In the genomic region with DNA sequence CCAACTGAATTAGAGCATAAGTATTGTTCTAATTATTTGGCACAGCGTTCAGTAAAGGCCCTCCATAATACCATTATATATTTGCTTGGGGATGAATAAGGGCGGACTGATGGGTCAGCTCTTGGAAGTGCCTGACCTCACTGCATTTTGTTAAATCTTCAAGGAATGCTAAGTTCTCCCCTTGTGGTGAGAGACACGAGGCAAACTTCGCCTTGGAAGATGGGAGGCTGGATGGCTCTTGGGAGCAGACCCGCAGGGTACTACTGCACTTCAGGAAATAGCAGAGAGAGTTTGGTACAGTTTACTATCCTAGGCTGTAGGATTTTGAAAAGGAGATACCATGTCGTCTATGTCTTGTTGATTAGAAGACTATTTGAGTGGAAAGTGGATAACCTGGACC, we compare ENCODE assay signal across 11 cellular contexts.
DNase-seq lines count a peak whose midpoint lies in the region; ATAC-seq and TF ChIP-seq lines count a peak whose summit lies in the region.
"Had no signal": no experiment of that assay in that cellular context is flagged by ENCODE, and none has a peak within 500 bp of the region (broad histone marks: within the 10 kb centered on the region; RNA-seq: fewer than 3 reads in every experiment).

No MANE protein-coding gene starts in this region.

- H3K9me3 Mint-ChIP-seq in activated T-cell treated with anti-CD3 and anti-CD28 coated beads, Interleukin-2, amount 50 U/mL, for 4 hours: peaks cover 5% of the 10 kb centered on the region
- H3K9me3 Mint-ChIP-seq in T-cell (no peaks in the 10 kb centered on the region), progenitor cell of endocrine pancreas (ENCODE audit: low read depth) (no peaks in the 10 kb centered on the region)

- no peaks in the 10 kb centered on the region for H3K36me3 ChIP-seq in fibroblast of lung (ENCODE audit: control insufficient read depth, insufficient read depth, low read length)
- H3K36me3 ChIP-seq: pancreas had no signal

- H3K79me2 ChIP-seq in fibroblast of lung (ENCODE audit: control insufficient read depth, insufficient read depth, low read length): no peaks in the 10 kb centered on the region

- peaks cover 8% of the 10 kb centered on the region for H3K36me3 Mint-ChIP-seq in activated T-cell treated with anti-CD3 and anti-CD28 coated beads, Interleukin-2, amount 50 U/mL, for 4 hours (ENCODE audit: insufficient read depth)
- H3K36me3 Mint-ChIP-seq in T-cell (peaks cover 10% of the 10 kb centered on the region), progenitor cell of endocrine pancreas (ENCODE audit: insufficient read depth) (peaks cover 3% of the 10 kb centered on the region)

- CTCF ChIA-PET in T-cell (lab: Charles Lee): no interaction called here

- no peaks in the 10 kb centered on the region for H3K27me3 Mint-ChIP-seq in activated T-cell treated with anti-CD3 and anti-CD28 coated beads, Interleukin-2, amount 50 U/mL, for 4 hours (ENCODE audit: low read depth)
- H3K27me3 Mint-ChIP-seq in T-cell (no peaks in the 10 kb centered on the region), progenitor cell of endocrine pancreas (no peaks in the 10 kb centered on the region)

- H3K4me3 ChIP-seq in fibroblast of lung (replicated peaks in 1 of 4; ENCODE audit: control extremely low read depth in 1 of 4, insufficient read depth in 1 of 4, low read depth in 3 of 4, low read length in 4 of 4): peak overlapping the region in 3 of 4 experiments; percentile 73 to 81 (median 79)

- no peak for DNase-seq in activated T-cell treated with anti-CD3 and anti-CD28 coated beads, Interleukin-2, amount 50 U/mL, for 4 hours
- no peak for DNase-seq in activated T-cell treated with anti-CD3 and anti-CD28 coated beads, Interleukin-2, amount 50 U/mL, for 48 hours
- DNase-seq in T-cell (no peak), fibroblast of lung (ENCODE audit: low read depth in 2 of 2) (no peak), progenitor cell of endocrine pancreas (ENCODE audit: low spot score, unreplicated experiment) (no peak), HK-2 (ENCODE audit: unreplicated experiment) (no peak), erythroblast (lab: John Stamatoyannopoulos, UW) (no peak)
- DNase-seq: activated CD8-positive, alpha-beta memory T cell treated with anti-CD3 and anti-CD28 coated beads, Interleukin-2, amount 50 U/mL, for 48 hours; NCI-H510A; pancreas had no signal

- peaks cover 3% of the 10 kb centered on the region for H3K4me1 ChIP-seq in fibroblast of lung (ENCODE audit: control insufficient read depth, extremely low read depth, insufficient read depth, low read length)

- H3K27ac ChIP-seq in fibroblast of lung (ENCODE audit: insufficient read depth, low read length): peak overlapping the region; percentile 10

- H3K9ac ChIP-seq in fibroblast of lung (ENCODE audit: insufficient read depth, low read length): no peak overlapping the region

- peak overlapping the region; percentile 40 for H3K4me2 ChIP-seq in fibroblast of lung (ENCODE audit: extremely low read depth, insufficient read depth, low read length)

- peaks cover 26% of the 10 kb centered on the region for H3K4me1 Mint-ChIP-seq in activated T-cell treated with anti-CD3 and anti-CD28 coated beads, Interleukin-2, amount 50 U/mL, for 4 hours (ENCODE audit: low read depth)
- H3K4me1 Mint-ChIP-seq in T-cell: peaks cover 25 to 29% (median 29%) of the 10 kb centered on the region in 3 donors
- H3K4me1 Mint-ChIP-seq in progenitor cell of endocrine pancreas (ENCODE audit: low read depth): peaks cover 10% of the 10 kb centered on the region

- TF ChIP-seq CTCF in fibroblast of lung (conservative IDR thresholded peaks at IDR 0.05 in 1 of 2, IDR thresholded peaks at IDR 0.05 in 1 of 2; ENCODE audit: low read depth in 1 of 2, low read length in 2 of 2) (no peak), progenitor cell of endocrine pancreas (IDR thresholded peaks at IDR 0.05; ENCODE audit: unreplicated experiment) (no peak)

- H3K4me3 Mint-ChIP-seq in activated T-cell treated with anti-CD3 and anti-CD28 coated beads, Interleukin-2, amount 50 U/mL, for 4 hours: peak overlapping the region; percentile 91
- H3K4me3 Mint-ChIP-seq in T-cell: peak overlapping the region; percentile 89
- H3K4me3 Mint-ChIP-seq in progenitor cell of endocrine pancreas (ENCODE audit: low read depth): peak overlapping the region; percentile 94

- H4K20me1 ChIP-seq in fibroblast of lung (ENCODE audit: control insufficient read depth, extremely low read depth, insufficient read depth, low read length): no peaks in the 10 kb centered on the region

- no peaks in the 10 kb centered on the region for H3K9me3 ChIP-seq in fibroblast of lung (ENCODE audit: control insufficient read depth, insufficient read depth, low read depth, low read length)
- H3K9me3 ChIP-seq: pancreas had no signal

- no peaks in the 10 kb centered on the region for H3K27me3 ChIP-seq in fibroblast of lung (ENCODE audit: control insufficient read depth, insufficient read depth, low read length)
- H3K27me3 ChIP-seq: pancreas had no signal

- peak overlapping the region; percentile 92 to 94 for H3K27ac Mint-ChIP-seq in T-cell
- peak overlapping the region; percentile 88 for H3K27ac Mint-ChIP-seq in progenitor cell of endocrine pancreas

- POLR2A ChIA-PET in T-cell (lab: Charles Lee): no interaction called here

- H2AFZ ChIP-seq in fibroblast of lung (ENCODE audit: low read length): no peak overlapping the region

- no peak for ATAC-seq in activated T-cell treated with anti-CD3 and anti-CD28 coated beads, Interleukin-2, amount 50 U/mL, for 4 hours
- ATAC-seq in T-cell (replicated peaks in 1 of 4) (no peak), GM18505 (IDR thresholded peaks at IDR 0.05; ENCODE audit: unreplicated experiment) (no peak)

- TF ChIP-seq POLR2A in GM18505 (IDR thresholded peaks at IDR 0.05; ENCODE audit: borderline replicate concordance, extremely low read depth, insufficient read depth, insufficient read length) (no peak), erythroblast (IDR thresholded peaks at IDR 0.05; ENCODE audit: low read length) (no peak)
